1 cellular context compared by ENCODE assay signal in genomic region chr3:193890036-193890897, GRCh38.
TF ChIP-seq lines count a peak whose summit lies in the region.

No MANE protein-coding gene starts in this region.

TF ChIP-seq in WTC11, 78 proteins besides CTCF, POLR2A, EP300 and RAD21 (continued from another document):
- TF ChIP-seq E2F5 (CRISPR knock-in tag; IDR thresholded peaks at IDR 0.05) (no peak), SP1 (CRISPR knock-in tag; conservative IDR thresholded peaks at IDR 0.05) (no peak), CDX4 (CRISPR knock-in tag; IDR thresholded peaks at IDR 0.05; ENCODE audit: borderline replicate concordance) (no peak), JUN (CRISPR knock-in tag; IDR thresholded peaks at IDR 0.05) (no peak), ZNF281 (CRISPR knock-in tag; IDR thresholded peaks at IDR 0.05) (no peak), IRF2 (CRISPR knock-in tag; IDR thresholded peaks at IDR 0.05; ENCODE audit: borderline replicate concordance, low read depth) (no peak), NFE2L1 (CRISPR knock-in tag; IDR thresholded peaks at IDR 0.05) (no peak), IRF1 (CRISPR knock-in tag; IDR thresholded peaks at IDR 0.05) (no peak), E2F1 (CRISPR knock-in tag; IDR thresholded peaks at IDR 0.05) (no peak), NR2C2 (CRISPR knock-in tag; IDR thresholded peaks at IDR 0.05) (no peak)
